In genomic region chr6:2988426-2989331, GRCh38 we compare ENCODE assay signal across 8 cellular contexts. TPM values are rescaled to one million over a fixed set of nuclear protein-coding genes. Genes with fewer than 3 reads are reported as not detected.
DNase-seq lines count a peak whose midpoint lies in the region; ATAC-seq, FAIRE-seq and TF ChIP-seq lines count a peak whose summit lies in the region.

No MANE protein-coding gene starts in this region.

- H3F3A ChIP-seq in MM.1S (ENCODE audit: insufficient read depth, low read length), result peaks cover 28% of the 10 kb centered on the region

- ATAC-seq in activated naive CD4-positive, alpha-beta T cell treated with anti-CD3 and anti-CD28 coated beads, Interleukin-2, amount 50 U/mL, for 72 hours, result peak; percentile 83 to 84
- peak; percentile 75 for ATAC-seq in omental fat pad (ENCODE audit: low FRiP score)

- TF ChIP-seq CTCF in MM.1S (IDR thresholded peaks at IDR 0.05; ENCODE audit: low read length) (peak; percentile 79), omental fat pad (IDR thresholded peaks at IDR 0.05) (peak in 2 of 3 donors; percentile 43 to 79)

- under 1% methylated on average over 64 of the region's 64 CpGs for WGBS in thymus

- H4K20me1 ChIP-seq in MM.1S (ENCODE audit: insufficient read depth, low read length), result no peaks in the 10 kb centered on the region

- peak; percentile 74 for FAIRE-seq in G401.6 (lab: Jason Lieb, UNC)

- H3K9me3 ChIP-seq in MM.1S (replicated peaks; ENCODE audit: insufficient read depth, low read length) (no peaks in the 10 kb centered on the region), SJSA1 (replicated peaks) (no peaks in the 10 kb centered on the region), thymus (ENCODE audit: control insufficient read depth) (no peaks in the 10 kb centered on the region)

- no peaks in the 10 kb centered on the region for H3K9me2 ChIP-seq in MM.1S (replicated peaks; ENCODE audit: insufficient read depth, low read length)

- no peaks in the 10 kb centered on the region for H3K36me3 ChIP-seq in MM.1S (replicated peaks; ENCODE audit: insufficient read depth, low read length)
- H3K36me3 ChIP-seq in SJSA1, result no peaks in the 10 kb centered on the region; the same call in 1 of the 2 replicates
- H3K36me3 ChIP-seq in thymus (ENCODE audit: control insufficient read depth, insufficient read depth), result no peaks in the 10 kb centered on the region

- peaks cover 0 to 5% of the 10 kb centered on the region in 2 donors for H3K36me3 Mint-ChIP-seq in activated naive CD4-positive, alpha-beta T cell treated with anti-CD3 and anti-CD28 coated beads, Interleukin-2, amount 50 U/mL, for 72 hours

- H3K27ac ChIP-seq in MM.1S (ENCODE audit: low read length) (peak overlapping the region; percentile 88), SJSA1 (peak overlapping the region; percentile 99), thymus (ENCODE audit: low read depth) (peak overlapping the region; percentile 99)

- H3K27me3 ChIP-seq in MM.1S (replicated peaks; ENCODE audit: insufficient read depth, low read length) (no peaks in the 10 kb centered on the region), SJSA1 (replicated peaks) (no peaks in the 10 kb centered on the region), thymus (ENCODE audit: control insufficient read depth, insufficient read depth) (no peaks in the 10 kb centered on the region)

- peak overlapping the region; percentile 91 for H3K4me2 ChIP-seq in MM.1S (ENCODE audit: low read depth, low read length)

- DNase-seq in HCEC 1CT (peak; percentile 95), MM.1S (peak; percentile 80), SJSA1 (ENCODE audit: low read depth in 1 of 2, low spot score in 2 of 2) (peak; percentile 99), glomerular visceral epithelial cell (ENCODE audit: extremely low spot score) (peak; percentile 96), omental fat pad (ENCODE audit: low spot score) (peak; percentile 71)
- peak; percentile 82 to 83 for DNase-seq in activated naive CD4-positive, alpha-beta T cell treated with anti-CD3 and anti-CD28 coated beads, Interleukin-2, amount 50 U/mL, for 72 hours (ENCODE audit: low spot score in 2 of 2)

- peak overlapping the region; percentile 91 for H3K9ac ChIP-seq in MM.1S (ENCODE audit: low read length)

- H3K27ac Mint-ChIP-seq in activated naive CD4-positive, alpha-beta T cell treated with anti-CD3 and anti-CD28 coated beads, Interleukin-2, amount 50 U/mL, for 72 hours, result peak overlapping the region; percentile 99

- H3K4me1 ChIP-seq in MM.1S (ENCODE audit: low read length), result peaks cover 7% of the 10 kb centered on the region
- peaks cover 20% of the 10 kb centered on the region for H3K4me1 ChIP-seq in SJSA1 (replicated peaks)
- no peaks in the 10 kb centered on the region for H3K4me1 ChIP-seq in thymus (ENCODE audit: control insufficient read depth, insufficient read depth, low read length)

- no peaks in the 10 kb centered on the region for H3K79me2 ChIP-seq in MM.1S (ENCODE audit: low read length)

- H2AFZ ChIP-seq in MM.1S (ENCODE audit: low read length), result peak overlapping the region; percentile 60

- H3K9me3 Mint-ChIP-seq in activated naive CD4-positive, alpha-beta T cell treated with anti-CD3 and anti-CD28 coated beads, Interleukin-2, amount 50 U/mL, for 72 hours, result no peaks in the 10 kb centered on the region

- H3K4me3 ChIP-seq in MM.1S (ENCODE audit: low read length) (peak overlapping the region; percentile 75), SJSA1 (peak overlapping the region; percentile 54), thymus (ENCODE audit: low read length) (peak overlapping the region; percentile 79)

RNA-seq across cellular contexts. Expression of gene NQO2, which starts 11.0 kb away (rescaled TPM):
- total RNA-seq in SJSA1 (2014; rRNA removed; shearing (Covaris generic)), result 44.9 and 47.1 TPM in 2 replicates
- 10 to 100 TPM; 33.4 to 37.5 TPM for total RNA-seq in activated naive CD4-positive, alpha-beta T cell treated with anti-CD3 and anti-CD28 coated beads, Interleukin-2, amount 50 U/mL, for 72 hours
- 10 to 100 TPM; 32.9 to 54.0 (median 48.1) TPM for total RNA-seq in omental fat pad
- polyA plus RNA-seq in thymus, result 21.7 TPM

RNA-seq across cellular contexts. Expression of gene SERPINB6, which starts 17.3 kb away (rescaled TPM):
- 130 and 144 TPM in 2 replicates for total RNA-seq in SJSA1 (2014; rRNA removed; shearing (Covaris generic))
- 10 to 100 TPM; 11.1 to 78.4 TPM for total RNA-seq in activated naive CD4-positive, alpha-beta T cell treated with anti-CD3 and anti-CD28 coated beads, Interleukin-2, amount 50 U/mL, for 72 hours
- total RNA-seq in omental fat pad, result 100 to 1,000 TPM; 134 to 197 (median 158) TPM
- 84.3 TPM for polyA plus RNA-seq in thymus

Comparison
In these comparisons a context has a peak if more than half of its experiments do, and no peak if none do; other contexts are left out.
1. Peak in every context shown above with its lines: DNase-seq, ATAC-seq, H3K4me3 ChIP-seq and H3K27ac ChIP-seq.